Comparison of ENCODE assay signal across 18 cellular contexts in genomic region chr1:181743878-181744312, GRCh38.
DNase-seq lines count a peak whose midpoint lies in the region; ATAC-seq and TF ChIP-seq lines count a peak whose summit lies in the region.
"Had no signal": no experiment of that assay in that cellular context is flagged by ENCODE, and none has a peak within 500 bp of the region (broad histone marks: within the 10 kb centered on the region; RNA-seq: fewer than 3 reads in every experiment).

No MANE protein-coding gene starts in this region.

- no peak overlapping the region for H4K8ac ChIP-seq in neuronal stem cell (ENCODE audit: low read depth, low read length)

- no peak overlapping the region for H2BK12ac ChIP-seq in neuronal stem cell (ENCODE audit: low read length)

- no peak overlapping the region for H3K9ac ChIP-seq in neuronal stem cell (ENCODE audit: low read depth, low read length, poor library complexity)

- H2AK5ac ChIP-seq in neuronal stem cell (ENCODE audit: low read depth, low read length): no peak overlapping the region

- H3K4me1 ChIP-seq in tibial artery (peaks cover 0 to 29% (median 16%) of the 10 kb centered on the region in 4 donors), suprapubic skin (no peaks in the 10 kb centered on the region), neuronal stem cell (ENCODE audit: control insufficient read depth in 2 of 2, insufficient read depth in 1 of 2, low read depth in 1 of 2, low read length in 2 of 2) (peaks cover 0 to 8% of the 10 kb centered on the region in 2 donors)
- H3K4me1 ChIP-seq: gastroesophageal sphincter had no signal

- no peak overlapping the region for H4K91ac ChIP-seq in neuronal stem cell (ENCODE audit: low read depth, low read length, poor library complexity)

- H3K27me3 ChIP-seq in tibial artery (no peaks in the 10 kb centered on the region), suprapubic skin (no peaks in the 10 kb centered on the region), neuronal stem cell (ENCODE audit: control insufficient read depth in 3 of 3, insufficient read depth in 3 of 3, low read depth in 1 of 3, low read length in 3 of 3) (no peaks in the 10 kb centered on the region)
- H3K27me3 ChIP-seq: gastroesophageal sphincter, transverse colon had no signal

- DNase-seq in NCI-H510A treated with DMSO at 0.1 percent for 48 hours (lab: John Stamatoyannopoulos, UW) (peak; percentile 12), NCI-H510A (lab: John Stamatoyannopoulos, UW) (no peak), NCI-H2196 treated with DMSO at 0.1 percent for 48 hours (lab: John Stamatoyannopoulos, UW; ENCODE audit: unreplicated experiment) (peak; percentile 48), left lobe of liver (ENCODE audit: low spot score) (no peak), tibial artery (peak; percentile 55 to 87), suprapubic skin (ENCODE audit: low spot score in 2 of 2) (no peak), neuronal stem cell (ENCODE audit: low spot score) (no peak)
- no peak for DNase-seq in activated naive CD4-positive, alpha-beta T cell (lab: John Stamatoyannopoulos, UW)
- DNase-seq: activated CD4-positive, alpha-beta memory T cell treated with anti-CD3 and anti-CD28 coated beads, Interleukin-2, amount 10 ng/mL, durations not matched to agents 7 days and 5 days; activated T-cell treated with anti-CD3 and anti-CD28 coated beads, Interleukin-2, amount 50 U/mL, for 48 hours; CD4-positive, alpha-beta T cell; H9; IMR-90; stimulated activated CD4-positive, alpha-beta T cell treated with anti-CD3 and anti-CD28 coated beads, Interleukin-4, amount 100 ng/mL, for 4 hours; transverse colon; WERI-Rb-1 had no signal

- H2BK15ac ChIP-seq in neuronal stem cell (ENCODE audit: low read length): no peak overlapping the region

- peak; percentile 39 for ATAC-seq in left lobe of liver
- ATAC-seq: gastroesophageal sphincter, Panc1 had no signal

- H3K18ac ChIP-seq in neuronal stem cell (ENCODE audit: low read length): no peak overlapping the region

- no peak overlapping the region for H3K4me2 ChIP-seq in neuronal stem cell (ENCODE audit: insufficient read depth, low read length, poor library complexity, severe bottlenecking)

- 52% methylated on average over 6 of the region's 6 CpGs for WGBS in suprapubic skin
- WGBS in neuronal stem cell (ENCODE audit: extremely low coverage in 2 of 2, insufficient read length in 2 of 2, insufficient replicate concordance in 1 of 2), 2 donors: no CpG with 5 or more reads among the region's 6 CpGs

- H3K9me3 ChIP-seq in tibial artery: no peaks in the 10 kb centered on the region
- no peaks in the 10 kb centered on the region for H3K9me3 ChIP-seq in suprapubic skin
- no peaks in the 10 kb centered on the region for H3K9me3 ChIP-seq in neuronal stem cell (replicated peaks in 1 of 2; ENCODE audit: control insufficient read depth in 2 of 2, insufficient read depth in 1 of 2, low read depth in 1 of 2, low read length in 2 of 2)
- H3K9me3 ChIP-seq: gastroesophageal sphincter, transverse colon had no signal

- H3K27ac ChIP-seq in tibial artery (peak overlapping the region in 1 of 2 donors; percentile 5), suprapubic skin (no peak overlapping the region), neuronal stem cell (replicated peaks; ENCODE audit: low read length) (no peak overlapping the region)
- H3K27ac ChIP-seq: gastroesophageal sphincter, transverse colon, WERI-Rb-1 had no signal

- no peaks in the 10 kb centered on the region for H3K79me1 ChIP-seq in neuronal stem cell (ENCODE audit: low read depth, low read length)

- no peak for TF ChIP-seq EP300 in suprapubic skin (IDR thresholded peaks at IDR 0.05)

- no peak overlapping the region for H3K14ac ChIP-seq in neuronal stem cell (ENCODE audit: low read length)

- TF ChIP-seq CTCF in tibial artery (IDR thresholded peaks at IDR 0.05) (no peak), suprapubic skin (IDR thresholded peaks at IDR 0.05) (no peak)

- H3K23ac ChIP-seq in neuronal stem cell (ENCODE audit: low read depth, low read length, poor library complexity): no peak overlapping the region

- TF ChIP-seq POLR2A in suprapubic skin (IDR thresholded peaks at IDR 0.05): no peak

- no peak overlapping the region for H2AFZ ChIP-seq in neuronal stem cell (ENCODE audit: low read length)

- H3K4ac ChIP-seq in neuronal stem cell (ENCODE audit: low read length): no peak overlapping the region

- H3K4me3 ChIP-seq in tibial artery: no peak overlapping the region
- no peak overlapping the region for H3K4me3 ChIP-seq in suprapubic skin
- no peak overlapping the region for H3K4me3 ChIP-seq in neuronal stem cell (ENCODE audit: low read length in 2 of 2)
- H3K4me3 ChIP-seq: gastroesophageal sphincter, transverse colon had no signal

- no peak overlapping the region for H2BK120ac ChIP-seq in neuronal stem cell (ENCODE audit: low read depth, low read length)

- H2BK5ac ChIP-seq in neuronal stem cell (ENCODE audit: low read length): no peak overlapping the region

- H3K36me3 ChIP-seq in tibial artery (no peaks in the 10 kb centered on the region), suprapubic skin (no peaks in the 10 kb centered on the region), neuronal stem cell (replicated peaks in 1 of 2; ENCODE audit: control insufficient read depth in 2 of 2, insufficient read depth in 2 of 2, low read length in 2 of 2) (no peaks in the 10 kb centered on the region)
- H3K36me3 ChIP-seq: gastroesophageal sphincter, transverse colon, WERI-Rb-1 had no signal

- intact Hi-C loops in tibial artery (cut with DNase I; ENCODE audit: low total_unique reads): no loop called here

Comparison
In these comparisons a context has a peak if more than half of its experiments do, and no peak if none do; other contexts are left out.
1. DNase-seq: peak in NCI-H510A treated with DMSO at 0.1 percent for 48 hours (single experiment), NCI-H2196 treated with DMSO at 0.1 percent for 48 hours (single experiment) and tibial artery (2 of 2); none in NCI-H510A (single experiment), left lobe of liver (single experiment), suprapubic skin (0 of 2), neuronal stem cell (single experiment) and activated naive CD4-positive, alpha-beta T cell (0 of 4).